1 cellular context compared by ENCODE assay signal in the genomic region with DNA sequence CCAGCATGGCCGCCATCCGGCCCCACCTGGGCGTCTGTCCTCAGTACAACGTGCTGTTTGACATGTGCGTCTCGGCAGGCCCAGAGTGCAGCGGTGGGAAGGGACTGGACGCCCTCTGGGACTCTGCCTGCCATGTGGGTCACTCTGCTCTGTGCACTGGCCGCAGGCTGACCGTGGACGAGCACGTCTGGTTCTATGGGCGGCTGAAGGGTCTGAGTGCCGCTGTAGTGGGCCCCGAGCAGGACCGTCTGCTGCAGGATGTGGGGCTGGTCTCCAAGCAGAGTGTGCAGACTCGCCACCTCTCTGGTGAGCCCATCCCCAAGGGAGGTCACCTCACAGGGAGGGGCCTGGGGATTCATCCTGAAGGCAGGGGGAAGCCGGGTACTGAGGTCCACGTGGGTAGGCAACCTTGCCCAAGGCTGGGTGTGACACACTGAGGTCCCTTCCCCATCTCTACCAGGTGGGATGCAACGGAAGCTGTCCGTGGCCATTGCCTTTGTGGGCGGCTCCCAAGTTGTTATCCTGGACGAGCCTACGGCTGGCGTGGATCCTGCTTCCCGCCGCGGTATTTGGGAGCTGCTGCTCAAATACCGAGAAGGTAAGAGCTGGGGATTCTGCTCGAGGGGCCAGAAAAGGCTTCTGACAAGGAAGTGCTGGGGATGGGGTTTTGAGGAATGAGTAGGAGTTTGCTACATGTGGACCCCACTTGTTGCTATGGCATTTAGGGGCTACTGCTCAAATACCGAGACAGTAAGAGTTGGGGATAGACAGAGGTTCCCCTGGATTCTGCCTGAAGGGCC.
TF ChIP-seq lines count a peak whose summit lies in the region.

No MANE protein-coding gene starts in this region.

TF ChIP-seq in HepG2, 621 proteins besides CTCF, POLR2A, EP300 and RAD21 (continued from another document and continues in another):
- TF ChIP-seq ZNF703 (CRISPR knock-in tag; IDR thresholded peaks at IDR 0.05; ENCODE audit: borderline replicate concordance) (no peak), ZBTB8A (CRISPR knock-in tag; IDR thresholded peaks at IDR 0.05; ENCODE audit: borderline replicate concordance, low read depth) (no peak), RAD51 (IDR thresholded peaks at IDR 0.05; ENCODE audit: borderline replicate concordance) (no peak), EED (CRISPR knock-in tag; IDR thresholded peaks at IDR 0.05) (no peak; the same call in 1 of the 2 replicates), NFRKB (IDR thresholded peaks at IDR 0.05) (no peak), GLMP (CRISPR knock-in tag; IDR thresholded peaks at IDR 0.05; ENCODE audit: borderline replicate concordance) (no peak), HDAC6 (IDR thresholded peaks at IDR 0.05; ENCODE audit: low read depth, low read length) (no peak), ZNF577 (CRISPR knock-in tag; IDR thresholded peaks at IDR 0.05; ENCODE audit: borderline replicate concordance, low read depth) (no peak), BRF2 (CRISPR knock-in tag; IDR thresholded peaks at IDR 0.05) (no peak), BORCS8-MEF2B (CRISPR knock-in tag; IDR thresholded peaks at IDR 0.05) (peak; percentile 65), PAF1 (CRISPR knock-in tag; IDR thresholded peaks at IDR 0.05) (no peak; the same call in 1 of the 2 replicates), ATF4 (CRISPR knock-in tag; IDR thresholded peaks at IDR 0.05) (no peak), ZNF556 (CRISPR knock-in tag; IDR thresholded peaks at IDR 0.05; ENCODE audit: borderline replicate concordance) (no peak; the same call in 1 of the 2 replicates), SRF (IDR thresholded peaks at IDR 0.05; ENCODE audit: low read depth, low read length) (no peak), AFF4 (CRISPR knock-in tag; IDR thresholded peaks at IDR 0.05) (no peak), ZNF468 (CRISPR knock-in tag; IDR thresholded peaks at IDR 0.05) (0 out of 2 replicates have a peak, but pooled peaks have one; percentile 79), TRIM24 (CRISPR knock-in tag; IDR thresholded peaks at IDR 0.05) (no peak), ZNF3 (CRISPR knock-in tag; IDR thresholded peaks at IDR 0.05) (0 out of 2 replicates have a peak, but pooled peaks have one; percentile 28), TEF (CRISPR knock-in tag; IDR thresholded peaks at IDR 0.05) (no peak), SNAI1 (CRISPR knock-in tag; IDR thresholded peaks at IDR 0.05; ENCODE audit: borderline replicate concordance) (no peak), ZNF292 (CRISPR knock-in tag; IDR thresholded peaks at IDR 0.05; ENCODE audit: borderline replicate concordance, low read depth) (0 out of 2 replicates have a peak, but pooled peaks have one; percentile 48), REL (CRISPR knock-in tag; conservative IDR thresholded peaks at IDR 0.05) (peak; percentile 79; the same call in 1 of the 2 replicates), PRDM10 (CRISPR knock-in tag; IDR thresholded peaks at IDR 0.05; ENCODE audit: low read depth) (0 out of 2 replicates have a peak, but pooled peaks have one; percentile 13), KLF15 (CRISPR knock-in tag; IDR thresholded peaks at IDR 0.05; ENCODE audit: borderline replicate concordance) (0 out of 2 replicates have a peak, but pooled peaks have one; percentile 24), HES4 (CRISPR knock-in tag; IDR thresholded peaks at IDR 0.05; ENCODE audit: borderline replicate concordance) (peak; percentile 66; the same call in 1 of the 2 replicates), UBTF (CRISPR knock-in tag; IDR thresholded peaks at IDR 0.05) (peak; percentile 78), NFYC (CRISPR knock-in tag; IDR thresholded peaks at IDR 0.05) (no peak), PTBP1 (IDR thresholded peaks at IDR 0.05; ENCODE audit: low read depth, low read length, poor library complexity, severe bottlenecking) (no peak), ZNF296 (CRISPR knock-in tag; conservative IDR thresholded peaks at IDR 0.05) (peak; percentile 88; the same call in 1 of the 2 replicates), MBD4 (IDR thresholded peaks at IDR 0.05; ENCODE audit: borderline replicate concordance, low read length) (no peak), WIZ (CRISPR knock-in tag; IDR thresholded peaks at IDR 0.05) (no peak), NBN (conservative IDR thresholded peaks at IDR 0.05) (no peak), THAP11 (CRISPR knock-in tag; IDR thresholded peaks at IDR 0.05) (peak; percentile 39; the same call in 1 of the 2 replicates), JDP2 (CRISPR knock-in tag; IDR thresholded peaks at IDR 0.05; ENCODE audit: borderline replicate concordance) (no peak), SP1 (IDR thresholded peaks at IDR 0.05) (no peak), SP1 (CRISPR knock-in tag; IDR thresholded peaks at IDR 0.05) (peak; percentile 39; the same call in 1 of the 2 replicates)
- TF ChIP-seq, protein P1, sequence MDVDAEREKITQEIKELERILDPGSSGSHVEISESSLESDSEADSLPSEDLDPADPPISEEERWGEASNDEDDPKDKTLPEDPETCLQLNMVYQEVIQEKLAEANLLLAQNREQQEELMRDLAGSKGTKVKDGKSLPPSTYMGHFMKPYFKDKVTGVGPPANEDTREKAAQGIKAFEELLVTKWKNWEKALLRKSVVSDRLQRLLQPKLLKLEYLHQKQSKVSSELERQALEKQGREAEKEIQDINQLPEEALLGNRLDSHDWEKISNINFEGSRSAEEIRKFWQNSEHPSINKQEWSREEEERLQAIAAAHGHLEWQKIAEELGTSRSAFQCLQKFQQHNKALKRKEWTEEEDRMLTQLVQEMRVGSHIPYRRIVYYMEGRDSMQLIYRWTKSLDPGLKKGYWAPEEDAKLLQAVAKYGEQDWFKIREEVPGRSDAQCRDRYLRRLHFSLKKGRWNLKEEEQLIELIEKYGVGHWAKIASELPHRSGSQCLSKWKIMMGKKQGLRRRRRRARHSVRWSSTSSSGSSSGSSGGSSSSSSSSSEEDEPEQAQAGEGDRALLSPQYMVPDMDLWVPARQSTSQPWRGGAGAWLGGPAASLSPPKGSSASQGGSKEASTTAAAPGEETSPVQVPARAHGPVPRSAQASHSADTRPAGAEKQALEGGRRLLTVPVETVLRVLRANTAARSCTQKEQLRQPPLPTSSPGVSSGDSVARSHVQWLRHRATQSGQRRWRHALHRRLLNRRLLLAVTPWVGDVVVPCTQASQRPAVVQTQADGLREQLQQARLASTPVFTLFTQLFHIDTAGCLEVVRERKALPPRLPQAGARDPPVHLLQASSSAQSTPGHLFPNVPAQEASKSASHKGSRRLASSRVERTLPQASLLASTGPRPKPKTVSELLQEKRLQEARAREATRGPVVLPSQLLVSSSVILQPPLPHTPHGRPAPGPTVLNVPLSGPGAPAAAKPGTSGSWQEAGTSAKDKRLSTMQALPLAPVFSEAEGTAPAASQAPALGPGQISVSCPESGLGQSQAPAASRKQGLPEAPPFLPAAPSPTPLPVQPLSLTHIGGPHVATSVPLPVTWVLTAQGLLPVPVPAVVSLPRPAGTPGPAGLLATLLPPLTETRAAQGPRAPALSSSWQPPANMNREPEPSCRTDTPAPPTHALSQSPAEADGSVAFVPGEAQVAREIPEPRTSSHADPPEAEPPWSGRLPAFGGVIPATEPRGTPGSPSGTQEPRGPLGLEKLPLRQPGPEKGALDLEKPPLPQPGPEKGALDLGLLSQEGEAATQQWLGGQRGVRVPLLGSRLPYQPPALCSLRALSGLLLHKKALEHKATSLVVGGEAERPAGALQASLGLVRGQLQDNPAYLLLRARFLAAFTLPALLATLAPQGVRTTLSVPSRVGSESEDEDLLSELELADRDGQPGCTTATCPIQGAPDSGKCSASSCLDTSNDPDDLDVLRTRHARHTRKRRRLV (CRISPR knock-in tag; IDR thresholded peaks at IDR 0.05): no peak
